Comparison of ENCODE assay signal across 1 cellular context in the genomic region with DNA sequence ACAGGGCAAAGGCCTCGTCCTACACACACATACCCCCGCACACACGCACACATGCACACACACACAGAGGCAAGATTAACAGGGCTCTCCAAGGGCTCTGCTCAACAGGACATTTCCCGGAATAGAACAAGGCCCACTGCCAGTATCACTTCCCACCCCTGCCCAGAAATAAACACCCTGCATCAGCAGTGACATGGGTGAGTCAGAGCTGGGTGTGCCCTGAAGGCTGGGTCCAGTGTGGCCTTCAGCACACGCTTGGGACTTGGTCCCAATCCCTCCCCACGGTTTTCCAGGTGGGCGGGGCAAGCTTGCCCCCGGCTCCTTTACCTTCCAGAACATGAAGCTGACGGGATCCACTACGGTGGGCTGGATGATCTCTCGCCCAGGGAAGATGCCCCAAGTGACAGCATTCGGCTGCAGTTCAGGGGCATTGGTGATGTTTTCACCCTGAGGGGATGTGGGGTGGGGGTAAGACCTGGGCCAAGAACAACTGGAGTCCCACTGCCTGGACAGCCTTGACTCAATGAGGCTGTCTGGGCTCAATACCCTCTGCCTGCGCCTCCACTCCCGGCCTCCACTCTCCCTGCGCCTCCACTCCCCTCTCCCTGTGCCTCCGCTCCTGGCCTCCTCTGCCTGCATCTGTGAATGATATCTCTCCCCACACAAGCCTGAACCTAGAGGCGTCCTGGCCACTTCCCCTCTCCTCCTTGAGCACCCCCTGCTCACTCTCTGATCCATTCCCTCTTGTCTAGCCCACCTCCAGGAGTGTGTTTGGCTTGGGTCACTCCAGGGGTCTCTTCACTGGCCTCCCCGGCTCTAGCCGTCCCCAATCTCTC.
TF ChIP-seq lines count a peak whose summit lies in the region.

No MANE protein-coding gene starts in this region.

TF ChIP-seq in K562, 482 proteins besides CTCF, POLR2A, EP300 and RAD21 (continued from another document and continues in another):
- TF ChIP-seq, protein P1, sequence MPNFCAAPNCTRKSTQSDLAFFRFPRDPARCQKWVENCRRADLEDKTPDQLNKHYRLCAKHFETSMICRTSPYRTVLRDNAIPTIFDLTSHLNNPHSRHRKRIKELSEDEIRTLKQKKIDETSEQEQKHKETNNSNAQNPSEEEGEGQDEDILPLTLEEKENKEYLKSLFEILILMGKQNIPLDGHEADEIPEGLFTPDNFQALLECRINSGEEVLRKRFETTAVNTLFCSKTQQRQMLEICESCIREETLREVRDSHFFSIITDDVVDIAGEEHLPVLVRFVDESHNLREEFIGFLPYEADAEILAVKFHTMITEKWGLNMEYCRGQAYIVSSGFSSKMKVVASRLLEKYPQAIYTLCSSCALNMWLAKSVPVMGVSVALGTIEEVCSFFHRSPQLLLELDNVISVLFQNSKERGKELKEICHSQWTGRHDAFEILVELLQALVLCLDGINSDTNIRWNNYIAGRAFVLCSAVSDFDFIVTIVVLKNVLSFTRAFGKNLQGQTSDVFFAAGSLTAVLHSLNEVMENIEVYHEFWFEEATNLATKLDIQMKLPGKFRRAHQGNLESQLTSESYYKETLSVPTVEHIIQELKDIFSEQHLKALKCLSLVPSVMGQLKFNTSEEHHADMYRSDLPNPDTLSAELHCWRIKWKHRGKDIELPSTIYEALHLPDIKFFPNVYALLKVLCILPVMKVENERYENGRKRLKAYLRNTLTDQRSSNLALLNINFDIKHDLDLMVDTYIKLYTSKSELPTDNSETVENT (CRISPR knock-in tag; IDR thresholded peaks at IDR 0.05) = 0 out of 2 replicates have a peak, but pooled peaks have one; percentile 45
- no peak; the same call in 1 of the 2 replicates for TF ChIP-seq NR2F6 (CRISPR knock-in tag; IDR thresholded peaks at IDR 0.05)
- TF ChIP-seq SRSF3 (IDR thresholded peaks at IDR 0.05; ENCODE audit: insufficient read depth, low read length) = no peak
- peak; percentile 46; the same call in 1 of the 2 replicates for TF ChIP-seq PHF21A (IDR thresholded peaks at IDR 0.05; ENCODE audit: borderline replicate concordance, low read depth)
- no peak for TF ChIP-seq RFX7 (CRISPR knock-in tag; IDR thresholded peaks at IDR 0.05)
- TF ChIP-seq GATA2 (CRISPR knock-in tag; IDR thresholded peaks at IDR 0.05) = peak; percentile 64; the same call in 1 of the 2 replicates
- peak; percentile 33 for TF ChIP-seq ARHGAP35 (IDR thresholded peaks at IDR 0.05; ENCODE audit: partially characterized antibody)
- TF ChIP-seq, protein P2, sequence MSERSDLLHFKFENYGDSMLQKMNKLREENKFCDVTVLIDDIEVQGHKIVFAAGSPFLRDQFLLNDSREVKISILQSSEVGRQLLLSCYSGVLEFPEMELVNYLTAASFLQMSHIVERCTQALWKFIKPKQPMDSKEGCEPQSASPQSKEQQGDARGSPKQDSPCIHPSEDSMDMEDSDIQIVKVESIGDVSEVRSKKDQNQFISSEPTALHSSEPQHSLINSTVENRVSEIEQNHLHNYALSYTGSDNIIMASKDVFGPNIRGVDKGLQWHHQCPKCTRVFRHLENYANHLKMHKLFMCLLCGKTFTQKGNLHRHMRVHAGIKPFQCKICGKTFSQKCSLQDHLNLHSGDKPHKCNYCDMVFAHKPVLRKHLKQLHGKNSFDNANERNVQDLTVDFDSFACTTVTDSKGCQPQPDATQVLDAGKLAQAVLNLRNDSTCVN (CRISPR knock-in tag; IDR thresholded peaks at IDR 0.05) = peak; percentile 57; the same call in 1 of the 2 replicates
- TF ChIP-seq MEF2A (IDR thresholded peaks at IDR 0.05; ENCODE audit: control insufficient read depth, low read depth, low read length) = peak; percentile 87; the same call in 1 of the 2 replicates
- 0 out of 2 replicates have a peak, but pooled peaks have one; percentile 4 for TF ChIP-seq MAFF (IDR thresholded peaks at IDR 0.05; ENCODE audit: low read length)
- no peak for TF ChIP-seq ESRRA (IDR thresholded peaks at IDR 0.05; ENCODE audit: borderline replicate concordance, low read depth)
- TF ChIP-seq, protein P3, sequence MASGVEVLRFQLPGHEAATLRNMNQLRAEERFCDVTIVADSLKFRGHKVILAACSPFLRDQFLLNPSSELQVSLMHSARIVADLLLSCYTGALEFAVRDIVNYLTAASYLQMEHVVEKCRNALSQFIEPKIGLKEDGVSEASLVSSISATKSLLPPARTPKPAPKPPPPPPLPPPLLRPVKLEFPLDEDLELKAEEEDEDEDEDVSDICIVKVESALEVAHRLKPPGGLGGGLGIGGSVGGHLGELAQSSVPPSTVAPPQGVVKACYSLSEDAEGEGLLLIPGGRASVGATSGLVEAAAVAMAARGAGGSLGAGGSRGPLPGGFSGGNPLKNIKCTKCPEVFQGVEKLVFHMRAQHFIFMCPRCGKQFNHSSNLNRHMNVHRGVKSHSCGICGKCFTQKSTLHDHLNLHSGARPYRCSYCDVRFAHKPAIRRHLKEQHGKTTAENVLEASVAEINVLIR (CRISPR knock-in tag; IDR thresholded peaks at IDR 0.05) = peak; percentile 69; the same call in 1 of the 2 replicates
- TF ChIP-seq KDM1A (IDR thresholded peaks at IDR 0.05) = no peak
- peak; percentile 56 for TF ChIP-seq L3MBTL2 (IDR thresholded peaks at IDR 0.05)
- TF ChIP-seq ZKSCAN3 (CRISPR knock-in tag; IDR thresholded peaks at IDR 0.05) = no peak
- TF ChIP-seq, protein P4, sequence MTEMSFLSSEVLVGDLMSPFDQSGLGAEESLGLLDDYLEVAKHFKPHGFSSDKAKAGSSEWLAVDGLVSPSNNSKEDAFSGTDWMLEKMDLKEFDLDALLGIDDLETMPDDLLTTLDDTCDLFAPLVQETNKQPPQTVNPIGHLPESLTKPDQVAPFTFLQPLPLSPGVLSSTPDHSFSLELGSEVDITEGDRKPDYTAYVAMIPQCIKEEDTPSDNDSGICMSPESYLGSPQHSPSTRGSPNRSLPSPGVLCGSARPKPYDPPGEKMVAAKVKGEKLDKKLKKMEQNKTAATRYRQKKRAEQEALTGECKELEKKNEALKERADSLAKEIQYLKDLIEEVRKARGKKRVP (CRISPR knock-in tag; IDR thresholded peaks at IDR 0.05) = peak; percentile 2; the same call in 1 of the 2 replicates
- peak; percentile 17; the same call in 1 of the 2 replicates for TF ChIP-seq SOX6 (IDR thresholded peaks at IDR 0.05)
- peak; percentile 82 for TF ChIP-seq JUN (IDR thresholded peaks at IDR 0.05; ENCODE audit: borderline replicate concordance, low read depth, low read length)
- TF ChIP-seq JUN (CRISPR knock-in tag; IDR thresholded peaks at IDR 0.05; ENCODE audit: borderline replicate concordance) = no peak
- peak; percentile 59 for TF ChIP-seq VEZF1 (CRISPR knock-in tag; IDR thresholded peaks at IDR 0.05)
- no peak for TF ChIP-seq ZNF830 (CRISPR knock-in tag; IDR thresholded peaks at IDR 0.05)
- TF ChIP-seq, protein P5, sequence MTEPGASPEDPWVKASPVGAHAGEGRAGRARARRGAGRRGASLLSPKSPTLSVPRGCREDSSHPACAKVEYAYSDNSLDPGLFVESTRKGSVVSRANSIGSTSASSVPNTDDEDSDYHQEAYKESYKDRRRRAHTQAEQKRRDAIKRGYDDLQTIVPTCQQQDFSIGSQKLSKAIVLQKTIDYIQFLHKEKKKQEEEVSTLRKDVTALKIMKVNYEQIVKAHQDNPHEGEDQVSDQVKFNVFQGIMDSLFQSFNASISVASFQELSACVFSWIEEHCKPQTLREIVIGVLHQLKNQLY (CRISPR knock-in tag; conservative IDR thresholded peaks at IDR 0.05) = 0 out of 4 replicates have a peak, but pooled peaks of 1 of the 2 experiments have one; percentile 39
- TF ChIP-seq ZBTB1 (CRISPR knock-in tag; IDR thresholded peaks at IDR 0.05; ENCODE audit: borderline replicate concordance, low read depth) = no peak
- no peak for TF ChIP-seq SRF (CRISPR knock-in tag; IDR thresholded peaks at IDR 0.05)
- TF ChIP-seq SLC30A9 (CRISPR knock-in tag; IDR thresholded peaks at IDR 0.05) = no peak
- TF ChIP-seq PURB (CRISPR knock-in tag; IDR thresholded peaks at IDR 0.05; ENCODE audit: low read depth) = no peak
- peak; percentile 61; the same call in 1 of the 2 replicates for TF ChIP-seq TCF3 (CRISPR knock-in tag; IDR thresholded peaks at IDR 0.05)
- TF ChIP-seq, protein P6, sequence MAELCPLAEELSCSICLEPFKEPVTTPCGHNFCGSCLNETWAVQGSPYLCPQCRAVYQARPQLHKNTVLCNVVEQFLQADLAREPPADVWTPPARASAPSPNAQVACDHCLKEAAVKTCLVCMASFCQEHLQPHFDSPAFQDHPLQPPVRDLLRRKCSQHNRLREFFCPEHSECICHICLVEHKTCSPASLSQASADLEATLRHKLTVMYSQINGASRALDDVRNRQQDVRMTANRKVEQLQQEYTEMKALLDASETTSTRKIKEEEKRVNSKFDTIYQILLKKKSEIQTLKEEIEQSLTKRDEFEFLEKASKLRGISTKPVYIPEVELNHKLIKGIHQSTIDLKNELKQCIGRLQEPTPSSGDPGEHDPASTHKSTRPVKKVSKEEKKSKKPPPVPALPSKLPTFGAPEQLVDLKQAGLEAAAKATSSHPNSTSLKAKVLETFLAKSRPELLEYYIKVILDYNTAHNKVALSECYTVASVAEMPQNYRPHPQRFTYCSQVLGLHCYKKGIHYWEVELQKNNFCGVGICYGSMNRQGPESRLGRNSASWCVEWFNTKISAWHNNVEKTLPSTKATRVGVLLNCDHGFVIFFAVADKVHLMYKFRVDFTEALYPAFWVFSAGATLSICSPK (IDR thresholded peaks at IDR 0.05; ENCODE audit: borderline replicate concordance) = no peak
- TF ChIP-seq AFF4 (CRISPR knock-in tag; IDR thresholded peaks at IDR 0.05) = peak; percentile 13; the same call in 1 of the 2 replicates
- TF ChIP-seq ZNF431 (CRISPR knock-in tag; IDR thresholded peaks at IDR 0.05) = no peak
- TF ChIP-seq RBM22 (IDR thresholded peaks at IDR 0.05; ENCODE audit: low read depth, low read length, poor library complexity, severe bottlenecking) = peak; percentile 34
- no peak for TF ChIP-seq ZNF76 (CRISPR knock-in tag; IDR thresholded peaks at IDR 0.05; ENCODE audit: borderline replicate concordance)
- TF ChIP-seq SMARCE1 (IDR thresholded peaks at IDR 0.05) = peak; percentile 62; the same call in 1 of the 2 replicates
- TF ChIP-seq STAT5A (IDR thresholded peaks at IDR 0.05; ENCODE audit: borderline replicate concordance, low read length) = peak; percentile 47; the same call in 1 of the 2 replicates
- TF ChIP-seq ZNF75A (CRISPR knock-in tag; IDR thresholded peaks at IDR 0.05) = no peak
- TF ChIP-seq ZNF79 (CRISPR knock-in tag; IDR thresholded peaks at IDR 0.05; ENCODE audit: low read depth) = no peak
- TF ChIP-seq FIP1L1 (IDR thresholded peaks at IDR 0.05; ENCODE audit: low read depth, low read length, poor library complexity, severe bottlenecking) = no peak
- TF ChIP-seq, protein P7, sequence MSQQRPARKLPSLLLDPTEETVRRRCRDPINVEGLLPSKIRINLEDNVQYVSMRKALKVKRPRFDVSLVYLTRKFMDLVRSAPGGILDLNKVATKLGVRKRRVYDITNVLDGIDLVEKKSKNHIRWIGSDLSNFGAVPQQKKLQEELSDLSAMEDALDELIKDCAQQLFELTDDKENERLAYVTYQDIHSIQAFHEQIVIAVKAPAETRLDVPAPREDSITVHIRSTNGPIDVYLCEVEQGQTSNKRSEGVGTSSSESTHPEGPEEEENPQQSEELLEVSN (IDR thresholded peaks at IDR 0.05; ENCODE audit: borderline replicate concordance in 1 of 2, extremely low read depth in 1 of 2, insufficient read depth in 1 of 2, insufficient read length in 1 of 2, low read depth in 1 of 2, low read length in 1 of 2, poor library complexity in 1 of 2, severe bottlenecking in 1 of 2) = peak in 1 of 2 experiments; percentile 23
